ENCODE assay signal across 9 cellular contexts in the genomic region with DNA sequence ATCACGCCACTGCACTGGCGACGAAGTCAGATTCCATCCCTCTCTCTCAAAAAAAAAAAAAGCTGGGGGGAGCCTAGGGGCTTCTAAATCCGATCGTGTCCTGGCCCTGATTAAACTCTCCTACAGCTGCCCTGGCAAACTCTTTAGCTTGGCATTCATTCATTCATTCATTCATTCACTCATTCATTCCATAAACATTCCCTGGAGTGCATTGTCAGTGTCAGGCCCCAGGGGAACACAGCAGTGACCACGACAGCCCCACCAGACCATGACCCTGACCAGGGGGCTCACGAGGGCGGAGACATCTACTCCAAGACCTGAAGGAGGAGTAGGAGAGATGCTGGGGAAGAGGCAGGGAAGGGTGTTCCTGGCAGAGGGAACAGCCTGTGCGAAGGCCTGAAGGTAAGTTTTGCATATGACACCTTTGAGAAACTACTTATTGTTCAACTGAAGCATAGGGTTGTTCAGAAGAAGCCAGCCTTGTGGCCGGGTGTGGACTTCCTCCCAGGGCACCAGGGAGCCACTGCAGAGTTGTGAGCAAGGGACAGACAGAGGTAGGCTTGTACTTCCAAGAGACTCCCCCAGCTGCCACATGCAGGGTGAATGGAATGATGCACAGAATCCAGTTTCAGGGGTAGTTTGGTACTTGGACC. TPM values are rescaled to one million over a fixed set of nuclear protein-coding genes. Genes with fewer than 3 reads are reported as not detected.
DNase-seq lines count a peak whose midpoint lies in the region; ATAC-seq and TF ChIP-seq lines count a peak whose summit lies in the region.
"Had no signal": no experiment of that assay in that cellular context is flagged by ENCODE, and none has a peak within 500 bp of the region (broad histone marks: within the 10 kb centered on the region; RNA-seq: fewer than 3 reads in every experiment).

No MANE protein-coding gene starts in this region.

- H3K4me1 Mint-ChIP-seq in CD14-positive monocyte = peaks cover 73% of the 10 kb centered on the region

- H3K27ac ChIP-seq in RWPE1 = peak overlapping the region; percentile 60

- H3K36me3 Mint-ChIP-seq in CD14-positive monocyte = no peaks in the 10 kb centered on the region

- TF ChIP-seq CTCF in CD14-positive monocyte (IDR thresholded peaks at IDR 0.05) = no peak
- TF ChIP-seq CTCF in RWPE1 (conservative IDR thresholded peaks at IDR 0.05; ENCODE audit: low read depth) = no peak

- DNase-seq in CD14-positive monocyte (ENCODE audit: low spot score) (no peak), RWPE1 (ENCODE audit: low spot score) (no peak), left lobe of liver (ENCODE audit: low spot score) (no peak), NCI-H1436 treated with DMSO at 0.1 percent for 48 hours (lab: John Stamatoyannopoulos, UW) (no peak), OCI-M2 (lab: John Stamatoyannopoulos, UW; ENCODE audit: unreplicated experiment) (no peak), AG08395 (ENCODE audit: low spot score) (no peak)
- no peak for DNase-seq in activated effector memory CD4-positive, alpha-beta T cell treated with Interleukin-2 at 50 U/mL for 16 hours

- ATAC-seq in GM19455 (IDR thresholded peaks at IDR 0.05; ENCODE audit: unreplicated experiment) (peak; percentile 33), left lobe of liver (peak; percentile 8)

- H3K9me3 Mint-ChIP-seq in CD14-positive monocyte = no peaks in the 10 kb centered on the region

- POLR2A ChIA-PET in RWPE1 (lab: Yijun Ruan, JAX; ENCODE audit: low non-redundant PET) = no interaction called here

- intact Hi-C loops in CD14-positive monocyte (cut with micrococcal nuclease) = loop anchor here (1.0 to 10.0 kb wide), 5 partner anchors 35 to 121 kb away; partner anchors contain the start of gene NECTIN2 (in 1 of the 2)

- H3K4me3 Mint-ChIP-seq in CD14-positive monocyte = peak overlapping the region in 1 of 2 donors; percentile 76

- CTCF ChIA-PET in RWPE1 (lab: Yijun Ruan, JAX) = interaction anchor here (0.5 to 5.4 kb wide), 35 partner anchors 9 to 257 kb away, joined by 3 to 106 read pairs (median 5); partner anchors contain the start of genes BCL3, CBLC and NECTIN2

- H3K27ac Mint-ChIP-seq in CD14-positive monocyte = peak overlapping the region; percentile 42 to 88 (median 75)

- peaks cover 1 to 9% (median 6%) of the 10 kb centered on the region in 3 donors for H3K27me3 Mint-ChIP-seq in CD14-positive monocyte (ENCODE audit: low read depth in 3 of 3)

RNA-seq across cellular contexts. Expression of gene CEACAM16, which starts 24.5 kb away (rescaled TPM):
- not detected for polyA plus RNA-seq in CD14-positive monocyte
- total RNA-seq in left lobe of liver = not detected
- total RNA-seq: bronchial epithelial cell had no signal

RNA-seq across cellular contexts. Expression of gene BCL3, which starts 25.1 kb away (rescaled TPM):
- polyA plus RNA-seq in CD14-positive monocyte = 10 to 100 TPM; 18.7 to 23.1 TPM
- total RNA-seq in left lobe of liver = 30.8 TPM

RNA-seq across cellular contexts. Expression of gene CEACAM19, which starts 52.1 kb away (rescaled TPM):
- polyA plus RNA-seq in CD14-positive monocyte = not detected
- 5.6 TPM for total RNA-seq in left lobe of liver

RNA-seq across cellular contexts. Expression of gene CBLC, which starts 54.3 kb away (rescaled TPM):
- polyA plus RNA-seq in CD14-positive monocyte = not detected
- total RNA-seq in left lobe of liver = 14.0 TPM
